Comparison of ENCODE assay signal across 9 cellular contexts in genomic region chr12:3304436-3305135, GRCh38.
DNase-seq lines count a peak whose midpoint lies in the region; ATAC-seq and TF ChIP-seq lines count a peak whose summit lies in the region.
"Had no signal": no experiment of that assay in that cellular context is flagged by ENCODE, and none has a peak within 500 bp of the region (broad histone marks: within the 10 kb centered on the region; RNA-seq: fewer than 3 reads in every experiment).

No MANE protein-coding gene starts in this region.

- peak; percentile 96 for DNase-seq in ELR (ENCODE audit: low read depth)
- peak; percentile 55 for DNase-seq in NCI-H2081 treated with DMSO at 0.1 percent for 48 hours (lab: John Stamatoyannopoulos, UW)
- DNase-seq in dermis microvascular lymphatic vessel endothelial cell (ENCODE audit: low read depth in 2 of 2): peak; percentile 52 to 89
- peak; percentile 98 for DNase-seq in osteoblast (ENCODE audit: insufficient read length, low spot score, missing footprints)
- no peak for DNase-seq in CD4-positive, alpha-beta T cell
- no peak for DNase-seq in CD14-positive monocyte (ENCODE audit: low spot score)
- DNase-seq in GM13976 (ENCODE audit: low spot score): no peak
- DNase-seq: occipital lobe had no signal

- H3K27ac Mint-ChIP-seq in CD4-positive, alpha-beta T cell: no peak overlapping the region
- H3K27ac Mint-ChIP-seq in CD14-positive monocyte: peak overlapping the region in 1 of 7 donors; percentile 57

- H3K27me3 Mint-ChIP-seq in CD4-positive, alpha-beta T cell: peaks cover 11% of the 10 kb centered on the region
- peaks cover 5 to 16% (median 11%) of the 10 kb centered on the region in 3 donors for H3K27me3 Mint-ChIP-seq in CD14-positive monocyte (ENCODE audit: low read depth in 3 of 3)

- ATAC-seq in CD4-positive, alpha-beta T cell (ENCODE audit: poor library complexity): no peak
- ATAC-seq in HG02623 (IDR thresholded peaks at IDR 0.05; ENCODE audit: unreplicated experiment): no peak

- CTCF ChIA-PET in CD4-positive, alpha-beta T cell (lab: Charles Lee): no interaction called here

- no peaks in the 10 kb centered on the region for H3K79me2 ChIP-seq in osteoblast (ENCODE audit: insufficient read depth, low read length)

- in situ Hi-C loops in GM13976 (cut with MboI; ENCODE audit: low sequenced_read_pairs, unreplicated experiment): no loop called here

- peak overlapping the region; percentile 9 for H2AFZ ChIP-seq in osteoblast (ENCODE audit: low read length)

- H3K4me1 Mint-ChIP-seq in CD4-positive, alpha-beta T cell (ENCODE audit: low read depth): peaks cover 12% of the 10 kb centered on the region
- peaks cover 11% of the 10 kb centered on the region for H3K4me1 Mint-ChIP-seq in CD14-positive monocyte

- peaks cover 5% of the 10 kb centered on the region for H3K27me3 ChIP-seq in osteoblast (ENCODE audit: insufficient read depth, low read length)
- H3K27me3 ChIP-seq in CD4-positive, alpha-beta T cell (ENCODE audit: control insufficient read depth, insufficient read depth, low read length): peaks cover 2% of the 10 kb centered on the region

- POLR2A ChIA-PET in CD4-positive, alpha-beta T cell (lab: Charles Lee): no interaction called here

- no peaks in the 10 kb centered on the region for H3K36me3 Mint-ChIP-seq in CD4-positive, alpha-beta T cell (ENCODE audit: low read depth)
- no peaks in the 10 kb centered on the region for H3K36me3 Mint-ChIP-seq in CD14-positive monocyte

- no peak overlapping the region for H3K4me2 ChIP-seq in osteoblast (ENCODE audit: insufficient read depth, low read length)

- H3K27ac ChIP-seq in osteoblast (ENCODE audit: low read depth, low read length): peak overlapping the region; percentile 50
- no peak overlapping the region for H3K27ac ChIP-seq in CD4-positive, alpha-beta T cell (ENCODE audit: low read depth, low read length)

- intact Hi-C loops in CD4-positive, alpha-beta T cell (cut with DNase I, micrococcal nuclease): no loop called here
- intact Hi-C loops in CD14-positive monocyte (cut with micrococcal nuclease): loop anchor here in 1 of 2 donors (10.0 kb wide), 1 partner anchor 1020 kb away; the partner anchor contains the start of gene TIGAR

- H3K9me3 Mint-ChIP-seq in CD4-positive, alpha-beta T cell: no peaks in the 10 kb centered on the region
- H3K9me3 Mint-ChIP-seq in CD14-positive monocyte: no peaks in the 10 kb centered on the region

- H3K36me3 ChIP-seq in osteoblast (ENCODE audit: insufficient read depth, low read length): no peaks in the 10 kb centered on the region

- no peaks in the 10 kb centered on the region for H4K20me1 ChIP-seq in osteoblast (ENCODE audit: insufficient read depth, low read length)

- peaks cover 24% of the 10 kb centered on the region for H3K4me1 ChIP-seq in osteoblast (ENCODE audit: insufficient read depth, low read length)

- no peak overlapping the region for H3K4me3 Mint-ChIP-seq in CD4-positive, alpha-beta T cell
- H3K4me3 Mint-ChIP-seq in CD14-positive monocyte: no peak overlapping the region

- no peak overlapping the region for H3K4me3 ChIP-seq in osteoblast (ENCODE audit: insufficient read depth, low read length)

- no peaks in the 10 kb centered on the region for H3K9me3 ChIP-seq in osteoblast (ENCODE audit: low read depth, low read length)
- H3K9me3 ChIP-seq in CD4-positive, alpha-beta T cell (ENCODE audit: control insufficient read depth, low read length): no peaks in the 10 kb centered on the region

- TF ChIP-seq CTCF in osteoblast (IDR thresholded peaks at IDR 0.05; ENCODE audit: extremely low read depth, low read depth, low read length): no peak
- no peak for TF ChIP-seq CTCF in CD4-positive, alpha-beta T cell (IDR thresholded peaks at IDR 0.05)
- TF ChIP-seq CTCF in CD14-positive monocyte (IDR thresholded peaks at IDR 0.05): no peak
- no peak for TF ChIP-seq CTCF in GM13976 (IDR thresholded peaks at IDR 0.05; ENCODE audit: borderline replicate concordance, control extremely low read depth, extremely low read depth, insufficient read depth, missing control alignments)

Comparison
In these comparisons a context has a peak if more than half of its experiments do, and no peak if none do; other contexts are left out.
1. DNase-seq: peak in ELR (single experiment), NCI-H2081 treated with DMSO at 0.1 percent for 48 hours (single experiment), dermis microvascular lymphatic vessel endothelial cell (2 of 2) and osteoblast (single experiment); none in CD4-positive, alpha-beta T cell (0 of 10), CD14-positive monocyte (single experiment) and GM13976 (single experiment).